In the genomic region with DNA sequence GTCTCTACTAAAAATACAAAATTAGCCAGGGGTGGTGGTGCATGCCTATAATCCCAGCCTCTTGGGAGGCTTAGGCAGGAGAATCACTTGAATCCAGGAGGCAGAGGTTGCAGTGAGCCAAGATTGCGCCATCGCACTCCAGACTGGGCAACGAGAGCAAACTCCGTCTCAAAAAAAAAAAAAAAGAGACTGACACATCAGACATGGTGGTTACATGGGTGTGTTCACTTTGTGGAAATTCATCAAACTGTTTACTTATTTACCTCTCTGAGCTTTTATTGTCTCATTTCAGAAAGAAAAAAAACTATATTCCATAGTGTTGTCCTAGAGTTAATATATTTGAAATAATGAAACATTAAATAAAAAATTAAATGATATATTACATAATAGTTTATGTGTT, we compare ENCODE assay signal across 23 cellular contexts.
DNase-seq lines count a peak whose midpoint lies in the region; ATAC-seq, FAIRE-seq and TF ChIP-seq lines count a peak whose summit lies in the region.
"Had no signal": no experiment of that assay in that cellular context is flagged by ENCODE, and none has a peak within 500 bp of the region (broad histone marks: within the 10 kb centered on the region; RNA-seq: fewer than 3 reads in every experiment).

No MANE protein-coding gene starts in this region.

- H3K56ac ChIP-seq in IMR-90 (ENCODE audit: extremely low read depth, insufficient read depth, low read length), result no peak overlapping the region

- H3K79me2 ChIP-seq in K562 (ENCODE audit: control insufficient read depth, insufficient read depth, low read length), result no peaks in the 10 kb centered on the region

- no peak overlapping the region for H2BK20ac ChIP-seq in IMR-90 (ENCODE audit: low read depth, low read length)

- no peak overlapping the region for H4K8ac ChIP-seq in IMR-90 (ENCODE audit: low read depth in 2 of 2, low read length in 2 of 2)

- H4K20me1 ChIP-seq in IMR-90 (ENCODE audit: insufficient read depth, low read length) (no peaks in the 10 kb centered on the region), K562 (replicated peaks; ENCODE audit: control insufficient read depth, insufficient read depth, low read length) (no peaks in the 10 kb centered on the region)
- H4K20me1 ChIP-seq: BLaER1 had no signal

- H2BK120ac ChIP-seq in IMR-90 (ENCODE audit: low read depth, low read length), result no peak overlapping the region

- BruUV-seq in MCF 10A (replicated peaks; lab: Mats Ljungman, UMichigan) (no TSS peak), IMR-90 (replicated peaks; lab: Mats Ljungman, UMichigan) (no TSS peak), K562 (replicated peaks; lab: Mats Ljungman, UMichigan) (no TSS peak)

- POLR2A ChIA-PET in MCF 10A (lab: Yijun Ruan, JAX), result interaction anchor here (0.6 to 1.0 kb wide), 3 partner anchors 55 to 201 kb away, joined by 3 to 4 read pairs (median 3); no protein-coding TSS in a partner anchor
- POLR2A ChIA-PET in IMR-90 (lab: Charles Lee; ENCODE audit: unreplicated experiment), result no interaction called here
- POLR2A ChIA-PET in K562 (lab: Yijun Ruan, JAX), result no interaction called here
- POLR2A ChIA-PET in CD4-positive, alpha-beta T cell (lab: Charles Lee), result no interaction called here

- no peak overlapping the region for H3K27ac Mint-ChIP-seq in MCF 10A (ENCODE audit: low read depth, unreplicated experiment)
- H3K27ac Mint-ChIP-seq in CD4-positive, alpha-beta T cell, result no peak overlapping the region
- H3K27ac Mint-ChIP-seq: CD4-positive, CD25-positive, alpha-beta regulatory T cell; CD8-positive, alpha-beta T cell had no signal

- H3K9me1 ChIP-seq in IMR-90 (ENCODE audit: insufficient read depth, low read length) (peaks cover 3% of the 10 kb centered on the region; the same call in 1 of the 2 replicates), K562 (ENCODE audit: control insufficient read depth, insufficient read depth, low read length) (no peaks in the 10 kb centered on the region)

- H3K4ac ChIP-seq in IMR-90 (ENCODE audit: low read depth, low read length), result no peak overlapping the region

- H3K9ac ChIP-seq in IMR-90 (ENCODE audit: low read depth, low read length) (no peak overlapping the region), K562 (ENCODE audit: insufficient read depth in 1 of 2, low read depth in 2 of 2, low read length in 2 of 2) (no peak overlapping the region)
- H3K9ac ChIP-seq: BLaER1 had no signal

- TF ChIP-seq CTCF in MCF 10A (IDR thresholded peaks at IDR 0.05; ENCODE audit: unreplicated experiment) (no peak), breast epithelium (IDR thresholded peaks at IDR 0.05) (no peak), IMR-90 (conservative IDR thresholded peaks at IDR 0.05; ENCODE audit: low read depth, low read length) (no peak), K562 (IDR thresholded peaks at IDR 0.05 in 2 of 3, conservative IDR thresholded peaks at IDR 0.05 in 1 of 3; ENCODE audit: insufficient read depth in 2 of 3, low read depth in 1 of 3, low read length in 3 of 3) (no peak)
- TF ChIP-seq CTCF in CD4-positive, alpha-beta T cell (IDR thresholded peaks at IDR 0.05), result no peak

- H3K9me3 Mint-ChIP-seq in MCF 10A (ENCODE audit: unreplicated experiment), result no peaks in the 10 kb centered on the region
- no peaks in the 10 kb centered on the region for H3K9me3 Mint-ChIP-seq in CD4-positive, alpha-beta T cell
- H3K9me3 Mint-ChIP-seq: CD8-positive, alpha-beta T cell had no signal

- H3K4me1 ChIP-seq in breast epithelium, result no peaks in the 10 kb centered on the region
- H3K4me1 ChIP-seq in IMR-90 (ENCODE audit: control insufficient read depth, insufficient read depth, low read length), result no peaks in the 10 kb centered on the region
- no peaks in the 10 kb centered on the region for H3K4me1 ChIP-seq in K562 (replicated peaks in 1 of 2; ENCODE audit: control insufficient read depth in 2 of 2, insufficient read depth in 2 of 2, low read length in 2 of 2)
- H3K4me1 ChIP-seq: BE2C, BLaER1, Caco-2 had no signal

- no peaks in the 10 kb centered on the region for H3K79me1 ChIP-seq in IMR-90 (ENCODE audit: low read depth in 1 of 2, low read length in 2 of 2)

- H2BK5ac ChIP-seq in IMR-90 (ENCODE audit: low read depth, low read length, poor library complexity, severe bottlenecking), result no peak overlapping the region

- FAIRE-seq in K562 (lab: Jason Lieb, UNC), result no peak
- FAIRE-seq: A204.1, D721Med, G401.6, GM12891, GM19239 had no signal

- no peak overlapping the region for H2AK9ac ChIP-seq in IMR-90 (replicated peaks; ENCODE audit: low read depth, low read length, poor library complexity)

- TF ChIP-seq RAD21 in IMR-90 (IDR thresholded peaks at IDR 0.05; ENCODE audit: low read length) (no peak), K562 (CRISPR knock-in tag; conservative IDR thresholded peaks at IDR 0.05 in 1 of 2, IDR thresholded peaks at IDR 0.05 in 1 of 2) (no peak)

- no peak for TF ChIP-seq POLR2A in breast epithelium (IDR thresholded peaks at IDR 0.05)
- no peak for TF ChIP-seq POLR2A in IMR-90 (IDR thresholded peaks at IDR 0.05; ENCODE audit: low read depth, low read length)
- no peak for TF ChIP-seq POLR2A in K562 (conservative IDR thresholded peaks at IDR 0.05)

- no peak overlapping the region for H3K23ac ChIP-seq in IMR-90 (ENCODE audit: low read depth, low read length)

- no peak overlapping the region for H2BK15ac ChIP-seq in IMR-90 (ENCODE audit: low read depth, low read length)

- H2AFZ ChIP-seq in IMR-90 (replicated peaks; ENCODE audit: low read length, poor library complexity) (no peak overlapping the region), K562 (ENCODE audit: low read depth, low read length) (no peak overlapping the region)

- H4K91ac ChIP-seq in IMR-90 (ENCODE audit: insufficient read depth, low read depth, low read length), result no peak overlapping the region

- H3K4me3 Mint-ChIP-seq in MCF 10A (ENCODE audit: unreplicated experiment), result no peak overlapping the region
- no peak overlapping the region for H3K4me3 Mint-ChIP-seq in CD4-positive, alpha-beta T cell
- H3K4me3 Mint-ChIP-seq: CD14-positive monocyte; CD4-positive, CD25-positive, alpha-beta regulatory T cell; CD8-positive, alpha-beta T cell had no signal

- peaks cover 7% of the 10 kb centered on the region for H3K36me3 Mint-ChIP-seq in MCF 10A (ENCODE audit: insufficient read depth, unreplicated experiment)
- H3K36me3 Mint-ChIP-seq in CD4-positive, alpha-beta T cell (ENCODE audit: low read depth), result peaks cover 61% of the 10 kb centered on the region

- no peak overlapping the region for H3K18ac ChIP-seq in IMR-90 (ENCODE audit: low read depth, low read length)

- H3K4me2 ChIP-seq in IMR-90 (ENCODE audit: low read depth, low read length), result no peak overlapping the region
- H3K4me2 ChIP-seq in K562 (ENCODE audit: insufficient read depth, low read length), result no peak overlapping the region
- H3K4me2 ChIP-seq: BLaER1 had no signal

- H3K9me3 ChIP-seq in breast epithelium (no peaks in the 10 kb centered on the region), IMR-90 (ENCODE audit: control insufficient read depth, insufficient read depth, low read length) (no peaks in the 10 kb centered on the region), K562 (replicated peaks; ENCODE audit: control insufficient read depth, insufficient read depth, low read depth, low read length) (no peaks in the 10 kb centered on the region)
- no peaks in the 10 kb centered on the region for H3K9me3 ChIP-seq in CD4-positive, alpha-beta T cell (ENCODE audit: control insufficient read depth, low read length)
- H3K9me3 ChIP-seq: BE2C, BLaER1, Caco-2 had no signal

- dilution Hi-C loops in IMR-90 (cut with HindIII; ENCODE audit: low sequenced_read_pairs, unreplicated experiment), result no loop called here

- H3K27ac ChIP-seq in breast epithelium (no peak overlapping the region), IMR-90 (ENCODE audit: insufficient read depth, low read length) (no peak overlapping the region), K562 (ENCODE audit: extremely low read depth, low read depth, low read length) (no peak overlapping the region)
- H3K27ac ChIP-seq in CD4-positive, alpha-beta T cell (ENCODE audit: low read depth, low read length), result no peak overlapping the region
- H3K27ac ChIP-seq: BLaER1 had no signal

- no peak overlapping the region for H3K14ac ChIP-seq in IMR-90 (replicated peaks; ENCODE audit: low read depth, low read length)

- H3K36me3 ChIP-seq in breast epithelium, result no peaks in the 10 kb centered on the region
- no peaks in the 10 kb centered on the region; the same call in 1 of the 2 replicates for H3K36me3 ChIP-seq in IMR-90 (ENCODE audit: control insufficient read depth, insufficient read depth, low read length)
- peaks cover 9% of the 10 kb centered on the region; the same call in 2 of the 3 replicates for H3K36me3 ChIP-seq in K562 (ENCODE audit: control insufficient read depth, insufficient read depth, low read length)
- H3K36me3 ChIP-seq: BE2C had no signal

- intact Hi-C loops in MCF 10A (cut with micrococcal nuclease) (no loop called here), breast epithelium (cut with DNase I; ENCODE audit: low total_unique reads) (no loop called here), IMR-90 (cut with micrococcal nuclease) (no loop called here), K562 (cut with micrococcal nuclease) (no loop called here)
- intact Hi-C loops in CD4-positive, alpha-beta T cell (cut with DNase I, micrococcal nuclease), result no loop called here

- no CpG with 5 or more reads among the region's 4 CpGs for WGBS in IMR-90 (ENCODE audit: extremely low coverage in 2 of 2, insufficient read length in 1 of 2), 2 experiments
- 97% methylated on average over 4 of the region's 4 CpGs for WGBS in K562 (ENCODE audit: insufficient coverage, low coverage, missing lambda C conversion rate)

- no peak for TF ChIP-seq EP300 in K562 (IDR thresholded peaks at IDR 0.05; ENCODE audit: low read length)

- no peak overlapping the region for H4K5ac ChIP-seq in IMR-90 (ENCODE audit: low read depth, low read length)

- H2AK5ac ChIP-seq in IMR-90 (ENCODE audit: low read depth, low read length), result no peak overlapping the region

- no peak overlapping the region for H3K4me3 ChIP-seq in breast epithelium
- H3K4me3 ChIP-seq in IMR-90 (ENCODE audit: insufficient read depth, low read depth, low read length), result no peak overlapping the region
- no peak overlapping the region for H3K4me3 ChIP-seq in K562
- H3K4me3 ChIP-seq: BLaER1 had no signal

- DNase-seq in MCF 10A (ENCODE audit: unreplicated experiment), result peak; percentile 21
- DNase-seq in breast epithelium (ENCODE audit: low spot score in 2 of 2), result no peak
- no peak for DNase-seq in IMR-90
- DNase-seq in K562 (ENCODE audit: extremely low read depth in 1 of 4, low spot score in 3 of 4), result no peak
- no peak for DNase-seq in germinal center (ENCODE audit: low spot score)
- DNase-seq in CD4-positive, alpha-beta T cell, result no peak
- DNase-seq: 8988T; ACHN; BE2C; C1 segment of cervical spinal cord; Caco-2; Calu3; CD4-positive, CD25-positive, alpha-beta regulatory T cell; CD8-positive, alpha-beta T cell; DMS79 treated with DMSO at 0.1 percent for 48 hours; GF-D8 had no signal

- peaks cover 6% of the 10 kb centered on the region for H3K4me1 Mint-ChIP-seq in MCF 10A (ENCODE audit: insufficient read depth, unreplicated experiment)
- H3K4me1 Mint-ChIP-seq in CD4-positive, alpha-beta T cell (ENCODE audit: low read depth), result no peaks in the 10 kb centered on the region

- ATAC-seq in IMR-90 (ENCODE audit: low read depth) (no peak), K562 (no peak)
- ATAC-seq in CD4-positive, alpha-beta T cell (ENCODE audit: poor library complexity), result no peak
- ATAC-seq: CD8-positive, alpha-beta T cell had no signal

- no peaks in the 10 kb centered on the region for H3K27me3 Mint-ChIP-seq in MCF 10A (ENCODE audit: insufficient read depth, unreplicated experiment)
- no peaks in the 10 kb centered on the region for H3K27me3 Mint-ChIP-seq in CD4-positive, alpha-beta T cell
- H3K27me3 Mint-ChIP-seq: CD4-positive, CD25-positive, alpha-beta regulatory T cell had no signal

- in situ Hi-C loops in IMR-90 (cut with MboI; ENCODE audit: low sequenced_read_pairs) (no loop called here), K562 (cut with MboI) (no loop called here)

- CTCF ChIA-PET in MCF 10A (lab: Yijun Ruan, JAX) (interaction anchor here (0.5 to 0.6 kb wide), 2 partner anchors 19 to 23 kb away, joined by 3 read pairs; no protein-coding TSS in a partner anchor), IMR-90 (lab: Yijun Ruan, JAX) (no interaction called here), K562 (lab: Yijun Ruan, JAX; ENCODE audit: low intra/inter-chr PET ratio) (no interaction called here)
- CTCF ChIA-PET in CD4-positive, alpha-beta T cell (lab: Charles Lee), result no interaction called here

- no peaks in the 10 kb centered on the region for H3K27me3 ChIP-seq in breast epithelium
- no peaks in the 10 kb centered on the region for H3K27me3 ChIP-seq in IMR-90 (ENCODE audit: control insufficient read depth, insufficient read depth, low read length)
- no peaks in the 10 kb centered on the region for H3K27me3 ChIP-seq in K562 (ENCODE audit: control insufficient read depth in 2 of 2, insufficient read depth in 2 of 2, low read length in 2 of 2)
- H3K27me3 ChIP-seq in CD4-positive, alpha-beta T cell (ENCODE audit: control insufficient read depth, insufficient read depth, low read length), result no peaks in the 10 kb centered on the region
- H3K27me3 ChIP-seq: BE2C, BLaER1 had no signal
